ENCODE assay signal across 1 cellular context in genomic region chr12:71702590-71702989, GRCh38.
TF ChIP-seq lines count a peak whose summit lies in the region.

No MANE protein-coding gene starts in this region.

TF ChIP-seq in endothelial cell of umbilical vein, 7 proteins besides CTCF, POLR2A, EP300 and RAD21:
- no peak for TF ChIP-seq EZH2 (IDR thresholded peaks at IDR 0.05; ENCODE audit: borderline replicate concordance, low read depth, low read length, severe bottlenecking)
- no peak for TF ChIP-seq MAX (IDR thresholded peaks at IDR 0.05; ENCODE audit: insufficient read depth, insufficient read length)
- TF ChIP-seq POLR2AphosphoS5 (IDR thresholded peaks at IDR 0.05; ENCODE audit: insufficient read depth, low read depth, low read length), result no peak
- no peak for TF ChIP-seq JUN (IDR thresholded peaks at IDR 0.05; ENCODE audit: borderline replicate concordance, insufficient read depth, insufficient read length, low read depth)
- TF ChIP-seq FOS (IDR thresholded peaks at IDR 0.05; ENCODE audit: borderline replicate concordance, insufficient read depth, low read length), result no peak
- no peak for TF ChIP-seq GATA2 (IDR thresholded peaks at IDR 0.05; ENCODE audit: insufficient read depth, insufficient read length, low read depth, low read length)
- TF ChIP-seq MYC (IDR thresholded peaks at IDR 0.05; ENCODE audit: low read depth, low read length), result no peak
